In genomic region chr2:239223330-239224248, GRCh38 we compare ENCODE assay signal across 10 cellular contexts.
A peak's percentile ranks its signal among the peaks of the same experiment; 100 is the strongest.
DNase-seq lines count a peak whose midpoint lies in the region; ATAC-seq and TF ChIP-seq lines count a peak whose summit lies in the region.
"Had no signal": no experiment of that assay in that cellular context is flagged by ENCODE, and none has a peak within 500 bp of the region (broad histone marks: within the 10 kb centered on the region; RNA-seq: fewer than 3 reads in every experiment).

No MANE protein-coding gene starts in this region.

- no peak for TF ChIP-seq POLR2A in tibial nerve (IDR thresholded peaks at IDR 0.05)

- peak; percentile 17 for DNase-seq in NOMO-1 treated with DMSO at 0.1 percent for 48 hours (lab: John Stamatoyannopoulos, UW; ENCODE audit: unreplicated experiment)
- no peak for DNase-seq in NOMO-1 treated with dmso at 0.1 percent for 144 hours (lab: John Stamatoyannopoulos, UW; ENCODE audit: unreplicated experiment)
- no peak for DNase-seq in tibial nerve (ENCODE audit: low spot score in 2 of 2)
- DNase-seq in NCI-H2081 treated with DMSO at 0.1 percent for 48 hours (lab: John Stamatoyannopoulos, UW) = no peak
- DNase-seq: dermis blood vessel endothelial cell had no signal

- H3K27ac ChIP-seq in esophagus (ENCODE audit: low read depth in 2 of 2, low read length in 1 of 2) = peak overlapping the region; percentile 76 to 83
- H3K27ac ChIP-seq in mucosa of rectum (ENCODE audit: low read depth in 2 of 2, low read length in 2 of 2) = peak overlapping the region; percentile 57 to 61
- peak overlapping the region; percentile 67 to 94 (median 90) for H3K27ac ChIP-seq in tibial nerve
- H3K27ac ChIP-seq: SJSA1 had no signal

- peaks cover 20 to 44% of the 10 kb centered on the region in 2 donors for H3K4me1 ChIP-seq in esophagus (ENCODE audit: control insufficient read depth in 2 of 2, insufficient read depth in 2 of 2, low read length in 1 of 2)
- H3K4me1 ChIP-seq in mucosa of rectum (ENCODE audit: control insufficient read depth in 2 of 2, insufficient read depth in 2 of 2, low read length in 2 of 2) = peaks cover 20 to 37% of the 10 kb centered on the region in 2 donors
- peaks cover 0 to 89% (median 70%) of the 10 kb centered on the region in 4 donors for H3K4me1 ChIP-seq in tibial nerve

- no peak for TF ChIP-seq CTCF in tibial nerve (IDR thresholded peaks at IDR 0.05)

- peak; percentile 36 to 73 for TF ChIP-seq EP300 in tibial nerve (IDR thresholded peaks at IDR 0.05)

- H3K9ac ChIP-seq in mucosa of rectum (ENCODE audit: low read depth in 1 of 2, low read length in 2 of 2) = no peak overlapping the region

- H3K27me3 ChIP-seq in esophagus (ENCODE audit: control insufficient read depth in 1 of 2, insufficient read depth in 2 of 2, low read length in 2 of 2) (no peaks in the 10 kb centered on the region), mucosa of rectum (ENCODE audit: control insufficient read depth in 2 of 2, insufficient read depth in 2 of 2, low read length in 2 of 2) (no peaks in the 10 kb centered on the region), tibial nerve (no peaks in the 10 kb centered on the region)
- H3K27me3 ChIP-seq: SJSA1 had no signal

- H3K4me3 ChIP-seq in esophagus (ENCODE audit: low read depth in 1 of 2, low read length in 2 of 2) (no peak overlapping the region), mucosa of rectum (ENCODE audit: low read length in 2 of 2) (no peak overlapping the region), tibial nerve (peak overlapping the region in 1 of 4 donors; percentile 6)
- H3K4me3 ChIP-seq: SJSA1 had no signal

- H3K9me3 ChIP-seq in esophagus (ENCODE audit: control insufficient read depth in 2 of 2, insufficient read depth in 1 of 2, low read depth in 1 of 2, low read length in 1 of 2) = no peaks in the 10 kb centered on the region
- no peaks in the 10 kb centered on the region for H3K9me3 ChIP-seq in mucosa of rectum (ENCODE audit: control insufficient read depth in 2 of 2, low read length in 2 of 2)
- no peaks in the 10 kb centered on the region for H3K9me3 ChIP-seq in tibial nerve
- H3K9me3 ChIP-seq: SJSA1 had no signal

- WGBS in esophagus, 2 donors = 49 to 51% methylated on average over 24 of the region's 24 CpGs
- 33 to 45% methylated on average over 24 of the region's 24 CpGs for WGBS in tibial nerve, 2 donors

- ATAC-seq in HG03039 (IDR thresholded peaks at IDR 0.05; ENCODE audit: unreplicated experiment) = no peak
- ATAC-seq in HG03025 (IDR thresholded peaks at IDR 0.05; ENCODE audit: low FRiP score, unreplicated experiment) = no peak

- H3K36me3 ChIP-seq in esophagus (ENCODE audit: control insufficient read depth in 2 of 2, insufficient read depth in 2 of 2, low read length in 1 of 2) = no peaks in the 10 kb centered on the region
- no peaks in the 10 kb centered on the region for H3K36me3 ChIP-seq in mucosa of rectum (ENCODE audit: control insufficient read depth in 2 of 2, insufficient read depth in 2 of 2, low read length in 2 of 2)
- H3K36me3 ChIP-seq in tibial nerve = no peaks in the 10 kb centered on the region
- H3K36me3 ChIP-seq: SJSA1 had no signal
